In the genomic region with DNA sequence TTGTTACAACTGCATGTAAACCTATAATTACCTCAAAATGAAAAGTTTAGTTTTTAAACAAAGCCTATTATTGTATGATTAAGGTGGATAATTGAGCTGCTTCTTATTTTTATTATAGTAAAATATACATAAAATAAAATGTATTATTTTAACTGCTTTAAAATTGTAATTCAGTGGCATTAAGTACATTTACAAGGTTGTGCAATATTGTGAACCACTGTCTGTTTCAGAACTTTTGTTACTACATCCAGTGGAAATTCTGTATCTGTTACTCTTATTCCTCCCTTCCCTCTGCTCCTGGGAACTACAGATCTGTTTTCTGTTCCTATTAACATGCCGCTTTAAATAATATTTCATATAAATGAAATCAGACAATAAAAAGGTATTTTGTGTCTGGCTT, we compare ENCODE assay signal across 36 cellular contexts.
"Had no signal": no experiment of that assay in that cellular context is flagged by ENCODE, and none has a peak within 500 bp of the region (broad histone marks: within the 10 kb centered on the region; RNA-seq: fewer than 3 reads in every experiment).

No MANE protein-coding gene starts in this region.

- H3K9me3 ChIP-seq: gastroesophageal sphincter had no signal

- FAIRE-seq: astrocyte, colon had no signal

- H3K4me1 Mint-ChIP-seq: activated B cell treated with CpG ODN at 0.5 μM for 24 hours had no signal

- H3K27me3 Mint-ChIP-seq: activated B cell treated with CpG ODN at 0.5 μM for 24 hours; activated CD8-positive, alpha-beta memory T cell treated with anti-CD3 and anti-CD28 coated beads, Interleukin-2, amount 10 ng/mL, durations not matched to agents 7 days and 5 days; activated naive CD4-positive, alpha-beta T cell treated with anti-CD3 and anti-CD28 coated beads, Interleukin-2, amount 10 ng/mL, durations not matched to agents 7 days and 5 days; activated naive CD8-positive, alpha-beta T cell treated with anti-CD3 and anti-CD28 coated beads, Interleukin-2, amount 10 ng/mL, durations not matched to agents 7 days and 5 days; effector memory CD8-positive, alpha-beta T cell; T-cell had no signal

- H3K36me3 ChIP-seq: esophagus squamous epithelium, gastroesophageal sphincter, WERI-Rb-1 had no signal

- ATAC-seq: activated CD4-positive, CD25-positive, alpha-beta regulatory T cell treated with anti-CD3 and anti-CD28 coated beads, Interleukin-2, amount 50 U/mL, for 24 hours; activated CD8-positive, alpha-beta memory T cell treated with anti-CD3 and anti-CD28 coated beads, Interleukin-2, amount 10 ng/mL, durations not matched to agents 7 days and 5 days; activated CD8-positive, alpha-beta T cell treated with anti-CD3 and anti-CD28 coated beads, Interleukin-2, amount 10 ng/mL, durations not matched to agents 7 days and 5 days; activated naive CD4-positive, alpha-beta T cell treated with anti-CD3 and anti-CD28 coated beads, Interleukin-2, amount 50 U/mL, for 72 hours; effector memory CD8-positive, alpha-beta T cell; gastroesophageal sphincter; T-cell had no signal

- DNase-seq: activated B cell treated with CpG ODN at 0.5 μM for 24 hours; activated CD4-positive, alpha-beta T cell treated with anti-CD3 and anti-CD28 coated beads for 48 hours; activated CD4-positive, alpha-beta T cell treated with anti-CD3 and anti-CD28 coated beads, Interleukin-2, amount 50 U/mL, for 1 hour; activated CD4-positive, alpha-beta T cell treated with anti-CD3 and anti-CD28 coated beads, Interleukin-2, amount 50 U/mL, for 48 hours; activated CD8-positive, alpha-beta memory T cell treated with anti-CD3 and anti-CD28 coated beads, Interleukin-2, amount 10 ng/mL, durations not matched to agents 7 days and 5 days; activated CD8-positive, alpha-beta memory T cell treated with anti-CD3 and anti-CD28 coated beads, Interleukin-2, amount 50 U/mL, for 4 hours; activated CD8-positive, alpha-beta T cell treated with anti-CD3 and anti-CD28 coated beads, Interleukin-2, amount 10 ng/mL, durations not matched to agents 7 days and 5 days; activated effector memory CD4-positive, alpha-beta T cell treated with anti-CD3 and anti-CD28 coated beads, Interleukin-2, amount 50 U/mL, for 16 hours; activated naive CD4-positive, alpha-beta T cell; activated naive CD4-positive, alpha-beta T cell treated with anti-CD3 and anti-CD28 coated beads, Interleukin-2, amount 10 ng/mL, durations not matched to agents 7 days and 5 days; activated naive CD8-positive, alpha-beta T cell treated with anti-CD3 and anti-CD28 coated beads, Interleukin-2, amount 10 ng/mL, durations not matched to agents 7 days and 5 days; activated T-cell treated with anti-CD3 and anti-CD28 coated beads, Interleukin-2, amount 50 U/mL, for 1 hour; activated T-cell treated with anti-CD3 and anti-CD28 coated beads, Interleukin-2, amount 50 U/mL, for 48 hours; amniotic stem cell; anterior cingulate cortex; caudate nucleus; cortex of kidney; dermis blood vessel endothelial cell; effector CD4-positive, alpha-beta T cell; effector memory CD8-positive, alpha-beta T cell; erythroblast; esophagus squamous epithelium; foreskin melanocyte; SW 1271; T-cell; T1000; WERI-Rb-1 had no signal

- H3K27ac Mint-ChIP-seq: activated B cell treated with CpG ODN at 0.5 μM for 24 hours; activated CD8-positive, alpha-beta T cell treated with anti-CD3 and anti-CD28 coated beads, Interleukin-2, amount 10 ng/mL, durations not matched to agents 7 days and 5 days; activated naive CD4-positive, alpha-beta T cell treated with anti-CD3 and anti-CD28 coated beads, Interleukin-2, amount 10 ng/mL, durations not matched to agents 7 days and 5 days; activated naive CD8-positive, alpha-beta T cell treated with anti-CD3 and anti-CD28 coated beads, Interleukin-2, amount 10 ng/mL, durations not matched to agents 7 days and 5 days; activated T-helper 1 cell treated with anti-CD3 and anti-CD28 coated beads, Interleukin-12 subunit alpha, Interleukin-12 subunit beta, Interleukin-2, Interleukin-4 antibody, amounts not matched to agents 30 ng/mL and 10 ng/mL and 1 ng/mL, durations not matched to agents 14 hours and 24 hours and 36 hours; activated T-helper 2 cell treated with anti-CD3 and anti-CD28 coated beads, Interferon-gamma antibody, Interleukin-2, Interleukin-4, amounts not matched to agents 10 μg/mL and 5 μg/mL and 100 μg/mL, durations not matched to agents 14 hours and 24 hours and 36 hours; T-cell; T-helper 1 cell treated with Interleukin-12 subunit alpha and Interleukin-12 subunit beta and Interleukin-4 antibody, amounts not matched to agents 30 μg/mL and 1 μg/mL, for 36 hours; T-helper 2 cell treated with Interferon-gamma antibody and Interleukin-4, amounts not matched to agents 5 μg/mL and 100 μg/mL, for 36 hours had no signal

- H3K27me3 ChIP-seq: esophagus squamous epithelium, gastroesophageal sphincter had no signal

- H3K27ac ChIP-seq: esophagus squamous epithelium, WERI-Rb-1 had no signal

- H3K36me3 Mint-ChIP-seq: activated naive CD4-positive, alpha-beta T cell treated with anti-CD3 and anti-CD28 coated beads, Interleukin-2, amount 10 ng/mL, durations not matched to agents 7 days and 5 days had no signal

- H3K4me3 ChIP-seq: esophagus squamous epithelium, gastroesophageal sphincter had no signal

- H3K9me3 Mint-ChIP-seq: activated B cell treated with CpG ODN at 0.5 μM for 24 hours; effector memory CD8-positive, alpha-beta T cell had no signal

- H3K4me3 Mint-ChIP-seq: activated B cell treated with CpG ODN at 0.5 μM for 24 hours; activated CD8-positive, alpha-beta memory T cell treated with anti-CD3 and anti-CD28 coated beads, Interleukin-2, amount 10 ng/mL, durations not matched to agents 7 days and 5 days; activated CD8-positive, alpha-beta T cell treated with anti-CD3 and anti-CD28 coated beads, Interleukin-2, amount 10 ng/mL, durations not matched to agents 7 days and 5 days; activated naive CD4-positive, alpha-beta T cell treated with anti-CD3 and anti-CD28 coated beads, Interleukin-2, amount 10 ng/mL, durations not matched to agents 7 days and 5 days; activated naive CD8-positive, alpha-beta T cell treated with anti-CD3 and anti-CD28 coated beads, Interleukin-2, amount 10 ng/mL, durations not matched to agents 7 days and 5 days; activated T-helper 1 cell treated with anti-CD3 and anti-CD28 coated beads, Interleukin-12 subunit alpha, Interleukin-12 subunit beta, Interleukin-2, Interleukin-4 antibody, amounts not matched to agents 30 ng/mL and 10 ng/mL and 1 ng/mL, durations not matched to agents 14 hours and 24 hours and 36 hours; effector memory CD8-positive, alpha-beta T cell; T-cell; T-helper 1 cell treated with Interleukin-12 subunit alpha and Interleukin-12 subunit beta and Interleukin-4 antibody, amounts not matched to agents 30 μg/mL and 1 μg/mL, for 36 hours; T-helper 2 cell treated with Interferon-gamma antibody and Interleukin-4, amounts not matched to agents 5 μg/mL and 100 μg/mL, for 36 hours had no signal
